8 cellular contexts compared by ENCODE assay signal in the genomic region with DNA sequence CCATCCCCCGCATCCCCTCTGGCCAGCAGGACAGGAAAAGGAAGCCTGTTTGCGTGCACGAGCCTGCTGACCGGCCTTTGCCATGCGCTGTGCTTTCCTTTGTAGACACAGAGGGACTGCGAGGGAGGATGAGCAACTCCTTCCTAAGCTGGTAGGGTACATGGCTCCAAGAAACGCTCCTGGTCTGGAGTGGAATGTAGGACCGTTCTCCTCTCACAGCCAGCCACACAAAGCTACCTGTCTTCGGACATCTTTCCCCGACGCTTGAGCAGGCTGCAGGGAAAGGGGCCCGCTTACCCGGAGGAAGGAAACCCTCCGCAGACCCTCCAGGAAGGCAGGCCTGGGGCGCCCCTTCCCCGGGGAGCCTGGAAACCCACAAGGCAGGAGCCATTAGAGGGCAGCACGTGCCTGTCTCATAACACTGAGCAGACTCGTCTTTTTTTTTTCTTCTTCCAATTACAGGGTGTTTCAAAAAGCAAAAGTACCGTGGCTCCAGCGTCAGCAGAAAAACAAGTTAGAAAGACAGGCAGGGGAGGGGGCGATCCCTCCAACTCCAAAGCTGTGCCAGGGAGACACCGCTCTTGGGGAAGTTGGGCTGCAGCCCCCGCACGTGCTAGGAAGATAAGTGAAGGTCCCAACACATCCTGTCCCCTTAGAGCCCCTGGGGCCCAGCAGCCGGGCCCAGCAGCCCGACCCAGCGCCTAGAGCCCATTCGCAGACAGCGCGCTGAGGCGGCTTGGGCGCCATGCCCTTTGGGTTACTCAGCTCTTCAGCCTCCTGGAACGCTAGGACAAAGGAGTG.
A peak's percentile ranks its signal among the peaks of the same experiment; 100 is the strongest.
DNase-seq lines count a peak whose midpoint lies in the region; ATAC-seq, FAIRE-seq and TF ChIP-seq lines count a peak whose summit lies in the region.

No MANE protein-coding gene starts in this region.

- H3K36me3 Mint-ChIP-seq in neural crest cell (ENCODE audit: low read depth): no peaks in the 10 kb centered on the region

- H3K36me3 ChIP-seq in thoracic aorta: no peaks in the 10 kb centered on the region

- DNase-seq in D721Med (ENCODE audit: insufficient read length, low spot score) (peak; percentile 73), HS-5 (ENCODE audit: low read depth) (peak; percentile 13), RKO (ENCODE audit: low spot score) (peak; percentile 31), fibroblast of villous mesenchyme (ENCODE audit: low read depth) (peak; percentile 82), neural crest cell (ENCODE audit: low read depth, low spot score) (peak; percentile 70), thoracic aorta (ENCODE audit: low spot score) (no peak)
- DNase-seq in activated gamma-delta T cell treated with anti-CD3 and anti-CD28 coated beads, Interleukin-2, amount 50 U/mL, for 16 hours (ENCODE audit: low read depth): peak; percentile 9

- H3K27me3 Mint-ChIP-seq in neural crest cell (ENCODE audit: low read depth): peaks cover 2% of the 10 kb centered on the region

- no peak for FAIRE-seq in D721Med (lab: Jason Lieb, UNC)

- H3K9me3 ChIP-seq in thoracic aorta: no peaks in the 10 kb centered on the region

- peak overlapping the region; percentile 61 for H3K27ac Mint-ChIP-seq in neural crest cell (ENCODE audit: unreplicated experiment)

- H3K4me1 Mint-ChIP-seq in neural crest cell: peaks cover 31% of the 10 kb centered on the region

- H3K4me3 ChIP-seq in fibroblast of villous mesenchyme (ENCODE audit: low read depth, low read length) (peak overlapping the region; percentile 45), thoracic aorta (peak overlapping the region; percentile 76)

- H3K4me3 Mint-ChIP-seq in neural crest cell: peak overlapping the region; percentile 24

- H3K27me3 ChIP-seq in thoracic aorta (replicated peaks; ENCODE audit: insufficient read depth): no peaks in the 10 kb centered on the region

- ATAC-seq in thoracic aorta (ENCODE audit: insufficient number of reproducible peaks, low FRiP score, low read depth): peak; percentile 61
- ATAC-seq in GM21786 (IDR thresholded peaks at IDR 0.05; ENCODE audit: unreplicated experiment): no peak

- H3K4me1 ChIP-seq in thoracic aorta (ENCODE audit: control insufficient read depth in 1 of 2, low read depth in 2 of 2): peaks cover 9 to 18% of the 10 kb centered on the region in 2 donors

- H3K27ac ChIP-seq in thoracic aorta: peak overlapping the region; percentile 12 to 58

- peak; percentile 86 for TF ChIP-seq CTCF in D721Med (IDR thresholded peaks at IDR 0.05; ENCODE audit: insufficient read depth, missing control alignments)
- TF ChIP-seq CTCF in fibroblast of villous mesenchyme (IDR thresholded peaks at IDR 0.05; ENCODE audit: insufficient read depth, low read depth, low read length): peak; percentile 76
- peak; percentile 82 for TF ChIP-seq CTCF in neural crest cell (conservative IDR thresholded peaks at IDR 0.05)
- TF ChIP-seq CTCF in thoracic aorta (IDR thresholded peaks at IDR 0.05): peak; percentile 47

- H3K9me3 Mint-ChIP-seq in neural crest cell: no peaks in the 10 kb centered on the region
